2 cellular contexts compared by ENCODE assay signal in genomic region chr3:49140080-49140479, GRCh38.
TF ChIP-seq lines count a peak whose summit lies in the region.

No MANE protein-coding gene starts in this region.

TF ChIP-seq in IMR-90, 13 proteins besides CTCF, POLR2A, EP300 and RAD21:
- TF ChIP-seq NFE2L2 (IDR thresholded peaks at IDR 0.05; ENCODE audit: low read depth, low read length) (no peak), SMC3 (IDR thresholded peaks at IDR 0.05; ENCODE audit: low read depth, low read length) (no peak), CEBPB (IDR thresholded peaks at IDR 0.05; ENCODE audit: low read depth, low read length) (no peak), MAZ (IDR thresholded peaks at IDR 0.05; ENCODE audit: borderline replicate concordance, low read depth, low read length) (no peak), RFX5 (IDR thresholded peaks at IDR 0.05; ENCODE audit: low read depth, low read length) (no peak), CHD1 (IDR thresholded peaks at IDR 0.05; ENCODE audit: low read depth, low read length) (no peak), RCOR1 (IDR thresholded peaks at IDR 0.05; ENCODE audit: insufficient replicate concordance, low read length) (no peak), BHLHE40 (IDR thresholded peaks at IDR 0.05; ENCODE audit: low read depth, low read length) (no peak), MAFK (IDR thresholded peaks at IDR 0.05; ENCODE audit: low read depth, low read length) (no peak), ELK1 (IDR thresholded peaks at IDR 0.05; ENCODE audit: borderline replicate concordance, low read depth, low read length) (no peak), FOS (IDR thresholded peaks at IDR 0.05; ENCODE audit: low read depth, low read length) (no peak), MXI1 (IDR thresholded peaks at IDR 0.05; ENCODE audit: borderline replicate concordance, low read depth, low read length) (no peak), USF2 (IDR thresholded peaks at IDR 0.05; ENCODE audit: low read depth, low read length) (no peak)

TF ChIP-seq in H1, 55 proteins besides CTCF, POLR2A, EP300 and RAD21:
- TF ChIP-seq EZH2 (IDR thresholded peaks at IDR 0.05; ENCODE audit: low read depth, low read length, severe bottlenecking), result no peak
- TF ChIP-seq CTBP2 (IDR thresholded peaks at IDR 0.05; ENCODE audit: borderline replicate concordance, insufficient read depth, insufficient read length, low read length), result no peak
- TF ChIP-seq SP1 (IDR thresholded peaks at IDR 0.05; ENCODE audit: low read depth, low read length), result no peak
- TF ChIP-seq CREB1 (IDR thresholded peaks at IDR 0.05), result no peak
- no peak for TF ChIP-seq KDM1A (IDR thresholded peaks at IDR 0.05; ENCODE audit: borderline replicate concordance, low read length)
- no peak for TF ChIP-seq ASH2L (IDR thresholded peaks at IDR 0.05; ENCODE audit: low read length)
- no peak for TF ChIP-seq RXRA (IDR thresholded peaks at IDR 0.05; ENCODE audit: insufficient read depth, low read depth, low read length)
- no peak for TF ChIP-seq JUN (IDR thresholded peaks at IDR 0.05; ENCODE audit: low read depth, low read length)
- TF ChIP-seq SIRT6 (IDR thresholded peaks at IDR 0.05; ENCODE audit: low read length), result no peak
- TF ChIP-seq MAX (IDR thresholded peaks at IDR 0.05), result no peak
- no peak for TF ChIP-seq RNF2 (IDR thresholded peaks at IDR 0.05; ENCODE audit: borderline replicate concordance, low read depth, low read length, missing control alignments, poor library complexity, severe bottlenecking)
- no peak for TF ChIP-seq NRF1 (IDR thresholded peaks at IDR 0.05; ENCODE audit: low read depth, low read length)
- TF ChIP-seq E2F6 (IDR thresholded peaks at IDR 0.05), result no peak
- no peak for TF ChIP-seq CEBPB (IDR thresholded peaks at IDR 0.05; ENCODE audit: low read depth, low read length)
- TF ChIP-seq USF2 (IDR thresholded peaks at IDR 0.05; ENCODE audit: low read length), result no peak
- no peak for TF ChIP-seq EGR1 (IDR thresholded peaks at IDR 0.05; ENCODE audit: borderline replicate concordance, low read depth, low read length)
- TF ChIP-seq KDM4A (IDR thresholded peaks at IDR 0.05; ENCODE audit: low read depth, low read length, severe bottlenecking), result no peak
